8 cellular contexts compared by ENCODE assay signal in the genomic region with DNA sequence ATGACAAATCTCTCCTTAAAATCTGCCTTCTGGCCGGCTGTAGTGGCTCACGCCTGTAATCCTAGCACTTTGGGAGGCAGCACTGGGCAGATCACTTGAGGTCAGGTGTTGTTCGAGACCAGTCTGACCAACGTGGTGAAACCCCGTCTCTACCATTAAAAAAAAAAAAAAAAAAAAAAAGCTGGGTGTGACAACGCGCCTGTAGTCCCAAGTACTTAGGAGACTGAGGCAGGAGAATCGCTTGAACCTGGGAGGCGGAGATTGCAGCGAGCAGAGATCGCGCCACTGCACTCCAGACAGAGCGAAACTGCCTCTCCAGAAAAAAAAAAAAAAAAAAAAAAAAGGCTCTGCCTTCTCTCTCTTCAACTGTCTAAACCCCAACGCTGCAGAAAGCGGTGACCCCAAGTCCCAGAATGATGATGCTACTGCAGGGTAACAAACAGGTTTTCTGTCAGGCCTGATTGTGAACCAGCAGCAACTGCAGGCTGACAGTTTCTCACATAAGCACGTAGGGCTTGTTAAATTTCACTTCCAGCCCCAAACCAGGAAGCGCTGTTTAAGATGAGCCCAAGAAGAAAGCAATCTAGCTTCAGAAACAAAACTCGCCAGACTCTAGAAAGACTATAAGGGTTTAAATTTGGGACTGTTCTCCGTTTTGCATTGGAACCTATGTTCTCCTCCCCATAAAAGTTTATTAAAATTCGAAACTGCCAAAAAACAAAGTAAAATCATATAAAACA. TPM values are rescaled to one million over a fixed set of nuclear protein-coding genes. Genes with fewer than 3 reads are reported as not detected.
DNase-seq lines count a peak whose midpoint lies in the region; ATAC-seq, FAIRE-seq and TF ChIP-seq lines count a peak whose summit lies in the region.

No MANE protein-coding gene starts in this region.

- peak; percentile 33 for ATAC-seq in GM19438 (IDR thresholded peaks at IDR 0.05; ENCODE audit: low read depth, unreplicated experiment)
- ATAC-seq in IMR-90 (ENCODE audit: low read depth) = no peak
- ATAC-seq in mucosa of descending colon = no peak

- H3K4me1 ChIP-seq in BE2C = peaks cover 3% of the 10 kb centered on the region; the same call in 1 of the 2 replicates
- H3K4me1 ChIP-seq in IMR-90 (ENCODE audit: control insufficient read depth, insufficient read depth, low read length) = peaks cover 4% of the 10 kb centered on the region
- H3K4me1 ChIP-seq in H1 (replicated peaks in 1 of 4; ENCODE audit: control insufficient read depth in 3 of 4, insufficient read depth in 4 of 4, low read length in 3 of 4) = peaks cover 0 to 2% (median under 1%) of the 10 kb centered on the region in 4 experiments; a peak in 2 of 7 replicates
- H3K4me1 ChIP-seq in mucosa of descending colon (ENCODE audit: low read depth) = peaks cover 47% of the 10 kb centered on the region
- peaks cover 53% of the 10 kb centered on the region for H3K4me1 ChIP-seq in suprapubic skin

- peak overlapping the region; percentile 75 for H3K4me2 ChIP-seq in IMR-90 (ENCODE audit: low read depth, low read length)
- peak overlapping the region; percentile 77 to 97 for H3K4me2 ChIP-seq in H1 (ENCODE audit: insufficient read depth in 1 of 2, low read depth in 2 of 2, low read length in 2 of 2)

- H2BK20ac ChIP-seq in IMR-90 (ENCODE audit: low read depth, low read length) (peak overlapping the region; percentile 64), H1 (ENCODE audit: low read length) (no peak overlapping the region)

- H3K9me1 ChIP-seq in IMR-90 (ENCODE audit: insufficient read depth, low read length) = peaks cover 3% of the 10 kb centered on the region

- in situ Hi-C loops in IMR-90 (cut with MboI; ENCODE audit: low sequenced_read_pairs) = no loop called here

- intact Hi-C loops in IMR-90 (cut with micrococcal nuclease) (loop anchor here (5.0 to 10.0 kb wide), 3 partner anchors 34 to 706 kb away; no protein-coding TSS in a partner anchor), mucosa of descending colon (cut with DNase I, micrococcal nuclease) (no loop called here)

- H2BK12ac ChIP-seq in H1 (ENCODE audit: low read depth, low read length) = no peak overlapping the region

- POLR2A ChIA-PET in IMR-90 (lab: Charles Lee; ENCODE audit: unreplicated experiment) (interaction anchor here (0.6 kb wide), 1 partner anchor 25 kb away, joined by 3 read pairs; no protein-coding TSS in a partner anchor), H1 (lab: Charles Lee; ENCODE audit: partially characterized antibody) (interaction anchor here (0.6 to 1.8 kb wide), 3 partner anchors 62 to 780 kb away, joined by 3 to 6 read pairs (median 4); a partner anchor contains a TSS)
- POLR2A ChIA-PET in activated CD4-positive, alpha-beta T cell treated with anti-CD3 and anti-CD28 coated beads, Interleukin-2, amount 10 ng/mL, durations not matched to agents 7 days and 5 days (lab: Charles Lee) = interaction anchor here (1.0 kb wide), 1 partner anchor 40 kb away, joined by 4 read pairs; no protein-coding TSS in a partner anchor

- no peak for DNase-seq in BE2C
- DNase-seq in IMR-90 = peak; percentile 61
- DNase-seq in activated CD4-positive, alpha-beta T cell treated with anti-CD3 and anti-CD28 coated beads, Interleukin-2, amount 10 ng/mL, durations not matched to agents 7 days and 5 days = peak; percentile 57
- no peak for DNase-seq in H1 (ENCODE audit: low read depth in 1 of 2, low spot score in 2 of 2)
- peak; percentile 58 to 65 (median 59) for DNase-seq in mucosa of descending colon
- DNase-seq in suprapubic skin (ENCODE audit: low spot score in 2 of 2) = no peak
- DNase-seq in HPDE6-E6E7 (ENCODE audit: extremely low spot score) = no peak

- H2BK5ac ChIP-seq in IMR-90 (ENCODE audit: low read depth, low read length, poor library complexity, severe bottlenecking) (peak overlapping the region; percentile 89), H1 (ENCODE audit: low read depth, low read length) (no peak overlapping the region)

- H4K5ac ChIP-seq in IMR-90 (ENCODE audit: low read depth, low read length) (peak overlapping the region; percentile 82), H1 (ENCODE audit: insufficient read length, low read depth, low read length) (no peak overlapping the region)

- H3K27ac ChIP-seq in IMR-90 (ENCODE audit: insufficient read depth, low read length) = peak overlapping the region; percentile 90
- H3K27ac ChIP-seq in H1 (ENCODE audit: low read depth, low read length) = no peak overlapping the region
- H3K27ac ChIP-seq in suprapubic skin = peak overlapping the region; percentile 99

- no peak for TF ChIP-seq EP300 in H1 (IDR thresholded peaks at IDR 0.05; ENCODE audit: borderline replicate concordance in 1 of 2, low read depth in 2 of 2, low read length in 2 of 2)
- no peak for TF ChIP-seq EP300 in suprapubic skin (IDR thresholded peaks at IDR 0.05)

- H2AK5ac ChIP-seq in IMR-90 (ENCODE audit: low read depth, low read length) (no peak overlapping the region), H1 (ENCODE audit: low read depth, low read length) (no peak overlapping the region)

- H3K79me1 ChIP-seq in IMR-90 (ENCODE audit: low read depth in 1 of 2, low read length in 2 of 2) (peaks cover 11 to 36% of the 10 kb centered on the region in 2 experiments), H1 (ENCODE audit: low read depth, low read length) (no peaks in the 10 kb centered on the region)

- H3K9me3 Mint-ChIP-seq in activated CD4-positive, alpha-beta T cell treated with anti-CD3 and anti-CD28 coated beads, Interleukin-2, amount 10 ng/mL, durations not matched to agents 7 days and 5 days = no peaks in the 10 kb centered on the region

- peak overlapping the region; percentile 99 for H2AK9ac ChIP-seq in IMR-90 (replicated peaks; ENCODE audit: low read depth, low read length, poor library complexity)

- WGBS in IMR-90 (ENCODE audit: extremely low coverage in 2 of 2, insufficient read length in 1 of 2), 2 experiments = no CpG with 5 or more reads among the region's 20 CpGs
- WGBS in H1 (ENCODE audit: extremely low coverage in 1 of 2, insufficient coverage in 1 of 2, insufficient read length in 1 of 2, insufficient replicate concordance in 2 of 2, low coverage in 1 of 2, low lambda C conversion rate in 2 of 2, missing lambda C conversion rate in 1 of 2), 2 experiments = 7% methylated on average over 11 of the region's 20 CpGs; no CpG with 5 or more reads in 1 of the 2 experiments
- 6% methylated on average over 20 of the region's 20 CpGs for WGBS in suprapubic skin

- H3K9ac ChIP-seq in IMR-90 (ENCODE audit: low read depth, low read length) (peak overlapping the region; percentile 86), H1 (replicated peaks in 1 of 4; ENCODE audit: extremely low read depth in 1 of 4, low read depth in 3 of 4, low read length in 3 of 4) (no peak overlapping the region; a peak in 1 of 7 replicates)

- CTCF ChIA-PET in IMR-90 (lab: Yijun Ruan, JAX) (interaction anchor here (1.3 kb wide), 2 partner anchors 24 to 47 kb away, joined by 3 to 4 read pairs; no protein-coding TSS in a partner anchor), H1 (lab: Charles Lee; ENCODE audit: partially characterized antibody) (interaction anchor here (0.7 to 3.2 kb wide), 6 partner anchors 8 to 385 kb away, joined by 3 to 15 read pairs (median 4); no protein-coding TSS in a partner anchor)
- CTCF ChIA-PET in activated CD4-positive, alpha-beta T cell treated with anti-CD3 and anti-CD28 coated beads, Interleukin-2, amount 10 ng/mL, durations not matched to agents 7 days and 5 days (lab: Charles Lee) = interaction anchor here (0.5 to 1.0 kb wide), 3 partner anchors 45 to 1096 kb away, joined by 3 read pairs; no protein-coding TSS in a partner anchor

- peak overlapping the region; percentile 96 for H3K4me3 Mint-ChIP-seq in activated CD4-positive, alpha-beta T cell treated with anti-CD3 and anti-CD28 coated beads, Interleukin-2, amount 10 ng/mL, durations not matched to agents 7 days and 5 days

- H3K23ac ChIP-seq in IMR-90 (ENCODE audit: low read depth, low read length) (peak overlapping the region; percentile 97), H1 (ENCODE audit: insufficient read length) (no peak overlapping the region)

- H3K27ac Mint-ChIP-seq in activated CD4-positive, alpha-beta T cell treated with anti-CD3 and anti-CD28 coated beads, Interleukin-2, amount 10 ng/mL, durations not matched to agents 7 days and 5 days = peak overlapping the region; percentile 99

- H3K14ac ChIP-seq in IMR-90 (replicated peaks; ENCODE audit: low read depth, low read length) (peak overlapping the region; percentile 97), H1 (ENCODE audit: insufficient read length) (no peak overlapping the region)

- peaks cover 10% of the 10 kb centered on the region for H3K36me3 Mint-ChIP-seq in activated CD4-positive, alpha-beta T cell treated with anti-CD3 and anti-CD28 coated beads, Interleukin-2, amount 10 ng/mL, durations not matched to agents 7 days and 5 days (ENCODE audit: low read depth)

- H3K4me3 ChIP-seq in BE2C (ENCODE audit: low read depth, low read length) = peak overlapping the region; percentile 79
- H3K4me3 ChIP-seq in IMR-90 (ENCODE audit: insufficient read depth, low read depth, low read length) = peak overlapping the region; percentile 92
- peak overlapping the region; percentile 79 to 92 (median 86) for H3K4me3 ChIP-seq in H1 (ENCODE audit: extremely low read depth in 1 of 4, insufficient read depth in 2 of 4, low read depth in 3 of 4, low read length in 4 of 4)
- peak overlapping the region; percentile 79 for H3K4me3 ChIP-seq in mucosa of descending colon
- peak overlapping the region; percentile 96 for H3K4me3 ChIP-seq in suprapubic skin

- H2BK15ac ChIP-seq in IMR-90 (ENCODE audit: low read depth, low read length) (peak overlapping the region; percentile 53; the same call in 2 of the 3 replicates), H1 (ENCODE audit: low read length) (no peak overlapping the region)

- no peak for TF ChIP-seq CTCF in BE2C (IDR thresholded peaks at IDR 0.05; ENCODE audit: low read depth, low read length)
- no peak for TF ChIP-seq CTCF in IMR-90 (conservative IDR thresholded peaks at IDR 0.05; ENCODE audit: low read depth, low read length)
- no peak for TF ChIP-seq CTCF in H1 (IDR thresholded peaks at IDR 0.05; ENCODE audit: control extremely low read depth in 1 of 3, insufficient read depth in 1 of 3, low read depth in 1 of 3, low read length in 3 of 3)
- no peak for TF ChIP-seq CTCF in mucosa of descending colon (IDR thresholded peaks at IDR 0.05)
- TF ChIP-seq CTCF in suprapubic skin (IDR thresholded peaks at IDR 0.05) = no peak

- no peak for FAIRE-seq in H1 (lab: Jason Lieb, UNC)

- H3K9me3 ChIP-seq in BE2C (no peaks in the 10 kb centered on the region), IMR-90 (ENCODE audit: control insufficient read depth, insufficient read depth, low read length) (no peaks in the 10 kb centered on the region), H1 (ENCODE audit: insufficient read depth in 2 of 2, low read depth in 1 of 2, low read length in 1 of 2) (no peaks in the 10 kb centered on the region), mucosa of descending colon (no peaks in the 10 kb centered on the region), suprapubic skin (no peaks in the 10 kb centered on the region)

- TF ChIP-seq POLR2A in IMR-90 (IDR thresholded peaks at IDR 0.05; ENCODE audit: low read depth, low read length) (no peak), H1 (IDR thresholded peaks at IDR 0.05; ENCODE audit: control extremely low read depth in 1 of 2, low read depth in 2 of 2, low read length in 2 of 2) (no peak), suprapubic skin (IDR thresholded peaks at IDR 0.05) (no peak)

- peaks cover 16% of the 10 kb centered on the region for H3K27me3 Mint-ChIP-seq in activated CD4-positive, alpha-beta T cell treated with anti-CD3 and anti-CD28 coated beads, Interleukin-2, amount 10 ng/mL, durations not matched to agents 7 days and 5 days

- H3K18ac ChIP-seq in IMR-90 (ENCODE audit: low read depth, low read length) (peak overlapping the region; percentile 45), H1 (ENCODE audit: extremely low read depth, low read length) (no peak overlapping the region; the same call in 1 of the 2 replicates)

- H3K4ac ChIP-seq in IMR-90 (ENCODE audit: low read depth, low read length) = peak overlapping the region; percentile 98
- no peak overlapping the region for H3K4ac ChIP-seq in H1 (replicated peaks; ENCODE audit: insufficient read length, low read depth, low read length)

- peaks cover 18% of the 10 kb centered on the region for H3K23me2 ChIP-seq in H1 (ENCODE audit: low read depth, low read length)

- TF ChIP-seq RAD21 in IMR-90 (IDR thresholded peaks at IDR 0.05; ENCODE audit: low read length) = no peak
- no peak for TF ChIP-seq RAD21 in H1 (IDR thresholded peaks at IDR 0.05 in 1 of 2, conservative IDR thresholded peaks at IDR 0.05 in 1 of 2; ENCODE audit: low read depth in 2 of 2, low read length in 2 of 2)

- H4K20me1 ChIP-seq in IMR-90 (ENCODE audit: insufficient read depth, low read length) = peaks cover 30% of the 10 kb centered on the region
- H4K20me1 ChIP-seq in H1 (replicated peaks in 1 of 2; ENCODE audit: control insufficient read depth in 1 of 2, insufficient read depth in 2 of 2, low read length in 2 of 2) = peaks cover 0 to 7% of the 10 kb centered on the region in 2 experiments

- peaks cover 16% of the 10 kb centered on the region for H3K27me3 ChIP-seq in BE2C
- no peaks in the 10 kb centered on the region for H3K27me3 ChIP-seq in IMR-90 (ENCODE audit: control insufficient read depth, insufficient read depth, low read length)
- peaks cover 2 to 8% (median 6%) of the 10 kb centered on the region in 4 experiments; a peak in 4 of 7 replicates for H3K27me3 ChIP-seq in H1 (replicated peaks in 1 of 4; ENCODE audit: control insufficient read depth in 3 of 4, extremely low read depth in 1 of 4, insufficient read depth in 3 of 4, low read length in 3 of 4)
- H3K27me3 ChIP-seq in suprapubic skin = no peaks in the 10 kb centered on the region

- peak overlapping the region; percentile 85 for H2BK120ac ChIP-seq in IMR-90 (ENCODE audit: low read depth, low read length)
- H2BK120ac ChIP-seq in H1 (replicated peaks; ENCODE audit: low read depth, low read length) = no peak overlapping the region

- H3K36me3 ChIP-seq in BE2C (no peaks in the 10 kb centered on the region), IMR-90 (ENCODE audit: control insufficient read depth, insufficient read depth, low read length) (no peaks in the 10 kb centered on the region), H1 (ENCODE audit: control insufficient read depth in 2 of 4, insufficient read depth in 4 of 4, low read length in 3 of 4) (no peaks in the 10 kb centered on the region), mucosa of descending colon (ENCODE audit: low read depth) (no peaks in the 10 kb centered on the region), suprapubic skin (no peaks in the 10 kb centered on the region)

- BruUV-seq in IMR-90 (replicated peaks; lab: Mats Ljungman, UMichigan) = no TSS peak

- H2AFZ ChIP-seq in IMR-90 (replicated peaks; ENCODE audit: low read length, poor library complexity) (peak overlapping the region; percentile 97), H1 (ENCODE audit: low read length) (peak overlapping the region; percentile 91)

- H3K4me1 Mint-ChIP-seq in activated CD4-positive, alpha-beta T cell treated with anti-CD3 and anti-CD28 coated beads, Interleukin-2, amount 10 ng/mL, durations not matched to agents 7 days and 5 days = peaks cover 66% of the 10 kb centered on the region

- dilution Hi-C loops in IMR-90 (cut with HindIII; ENCODE audit: low sequenced_read_pairs, unreplicated experiment) = no loop called here

- H3K56ac ChIP-seq in IMR-90 (ENCODE audit: extremely low read depth, insufficient read depth, low read length) (peak overlapping the region; percentile 76), H1 (replicated peaks; ENCODE audit: insufficient read length, low read depth, low read length) (no peak overlapping the region)

- H4K91ac ChIP-seq in IMR-90 (ENCODE audit: insufficient read depth, low read depth, low read length) = peak overlapping the region; percentile 88
- no peak overlapping the region for H4K91ac ChIP-seq in H1 (replicated peaks; ENCODE audit: insufficient read length, low read length)

- H4K8ac ChIP-seq in IMR-90 (ENCODE audit: low read depth in 2 of 2, low read length in 2 of 2) (peak overlapping the region; percentile 84 to 97), H1 (ENCODE audit: extremely low read depth, insufficient read depth, low read length) (no peak overlapping the region)

- H3K79me2 ChIP-seq in H1 (ENCODE audit: control insufficient read depth in 1 of 2, insufficient read depth in 2 of 2, low read length in 2 of 2) = no peaks in the 10 kb centered on the region

RNA-seq across cellular contexts. Expression of a gene that starts 0.9 kb away (rescaled TPM):
- polyA plus RNA-seq in BE2C (2012; ENCODE audit: insufficient read depth, insufficient read length, low read depth) = 27.5 TPM
- total RNA-seq in IMR-90 (2012; rRNA removed) (128 and 183 TPM in 2 replicates), mucosa of descending colon (100 to 1,000 TPM; 348 to 433 (median 372) TPM), suprapubic skin (100 to 1,000 TPM; 381 to 577 (median 400) TPM)
- polyA plus RNA-seq in IMR-90 (2012; rRNA removed) (81.9 and 91.3 TPM in 2 replicates), H1 (2011; rRNA removed) (6.6 and 9.0 TPM in 2 replicates)
- 31.1 and 42.0 TPM in 2 replicates for polyA plus RNA-seq in IMR-90 (2012; cell fraction: cytosol; rRNA removed)
- 19.8 and 93.2 TPM in 2 replicates for polyA plus RNA-seq in IMR-90 (2012; cell fraction: nucleus; rRNA removed; ENCODE audit: low replicate concordance)
- 100 to 1,000 TPM; 178 to 218 TPM for total RNA-seq in activated CD4-positive, alpha-beta T cell treated with anti-CD3 and anti-CD28 coated beads, Interleukin-2, amount 10 ng/mL, durations not matched to agents 7 days and 5 days
- total RNA-seq in H1 (2021; fragmentation: NEBNext Ultra II Directional; extraction: Animal tissue kit (Norgen Biotek cat#: 25700)) = 47.2 and 48.2 TPM in 2 replicates
- polyA plus RNA-seq in H1 (2011; cell fraction: cytosol; rRNA removed) = 16.0 TPM
- polyA plus RNA-seq in H1 (2011; cell fraction: nucleus; rRNA removed) = 18.9 TPM
- polyA plus RNA-seq in H1 (2012, experiment 1 of 2) = 23.1 to 34.5 TPM (median 24.7 TPM) in 4 replicates
- 3.1 TPM for polyA plus RNA-seq in H1 (2012, experiment 2 of 2)
- 48.5 TPM for polyA plus RNA-seq in H1 (2013, experiment 1 of 2)
- 41.7 TPM for polyA plus RNA-seq in H1 (2013, experiment 2 of 2)
- polyA minus RNA-seq in H1 (2011; rRNA and poly(A)+ RNA removed) = 9.7 and 14.7 TPM in 2 replicates
- 13.4 TPM for polyA minus RNA-seq in H1 (2011; cell fraction: cytosol; rRNA and poly(A)+ RNA removed)
- polyA minus RNA-seq in H1 (2011; cell fraction: nucleus; rRNA and poly(A)+ RNA removed) = 61.8 TPM

Comparison
In these comparisons a context has a peak if more than half of its experiments do, and no peak if none do; other contexts are left out.
1. DNase-seq: peak in IMR-90 (single experiment), activated CD4-positive, alpha-beta T cell treated with anti-CD3 and anti-CD28 coated beads, Interleukin-2, amount 10 ng/mL, durations not matched to agents 7 days and 5 days (single experiment) and mucosa of descending colon (3 of 3); none in BE2C (single experiment), H1 (0 of 2), suprapubic skin (0 of 2) and HPDE6-E6E7 (single experiment).
2. Peak in every context shown above with its lines, with median percentiles within 50 percentile points of each other: H3K4me3 ChIP-seq.